In genomic region chr2:59083075-59083792, GRCh38 we compare ENCODE assay signal across 26 cellular contexts.
"Had no signal": no experiment of that assay in that cellular context is flagged by ENCODE, and none has a peak within 500 bp of the region (broad histone marks: within the 10 kb centered on the region; RNA-seq: fewer than 3 reads in every experiment).

No MANE protein-coding gene starts in this region.

- H3K36me3 Mint-ChIP-seq: activated naive CD4-positive, alpha-beta T cell treated with anti-CD3 and anti-CD28 coated beads, Interleukin-2, amount 10 ng/mL, durations not matched to agents 7 days and 5 days; natural killer cell; stimulated activated naive B cell treated with anti-CD40 and anti-IgM and Interleukin-4, amounts not matched to agents 10 μg/mL and 1 μg/mL and 100 μg/mL, for 72 hours; type B pancreatic cell had no signal

- H3K4me3 ChIP-seq: heart right ventricle, ovary, prostate gland, thoracic aorta, vagina had no signal

- H3K4me3 Mint-ChIP-seq: activated B cell treated with CpG ODN at 0.5 μM for 24 hours; activated CD4-positive, alpha-beta T cell treated with anti-CD3 and anti-CD28 coated beads for 36 hours; activated naive CD4-positive, alpha-beta T cell treated with anti-CD3 and anti-CD28 coated beads, Interleukin-2, amount 10 ng/mL, durations not matched to agents 7 days and 5 days; activated T-cell treated with anti-CD3 and anti-CD28 coated beads, Interleukin-2, amount 50 U/mL, for 72 hours; natural killer cell; stimulated activated naive B cell treated with anti-CD40 and anti-IgM and Interleukin-4, amounts not matched to agents 10 μg/mL and 1 μg/mL and 100 μg/mL, for 72 hours; type B pancreatic cell had no signal

- H3K27ac ChIP-seq: epithelial cell of prostate, heart right ventricle, neutrophil, ovary, prostate gland, thoracic aorta, vagina had no signal

- H3K4me1 ChIP-seq: prostate gland, vagina had no signal

- DNase-seq: activated B cell treated with CpG ODN at 0.5 μM for 24 hours; activated CD4-positive, alpha-beta T cell treated with anti-CD3 and anti-CD28 coated beads for 36 hours; activated CD4-positive, alpha-beta T cell treated with anti-CD3 and anti-CD28 coated beads, Interleukin-2, amount 50 U/mL, for 48 hours; activated effector memory CD4-positive, alpha-beta T cell treated with Interleukin-2 at 50 U/mL for 16 hours; activated naive CD4-positive, alpha-beta T cell treated with anti-CD3 and anti-CD28 coated beads, Interleukin-2, amount 10 ng/mL, durations not matched to agents 7 days and 5 days; activated T-cell treated with anti-CD3 and anti-CD28 coated beads, Interleukin-2, amount 50 U/mL, for 72 hours; amygdala; cerebellar nuclear complex; cortex of kidney; foreskin fibroblast; heart right ventricle; left ventricle myocardium superior; mammary epithelial cell; midbrain; natural killer cell; ovary; stimulated activated CD4-positive, alpha-beta T cell treated with anti-CD3 and anti-CD28 coated beads, Interleukin-2, amount 100 ng/mL, for 48 hours; stimulated activated CD8-positive, alpha-beta memory T cell treated with anti-CD3 and anti-CD28 coated beads, Interleukin-4, amount 100 ng/mL, for 48 hours; stimulated activated naive B cell treated with anti-CD40 and anti-IgM and Interleukin-4, amounts not matched to agents 10 μg/mL and 1 μg/mL and 100 μg/mL, for 72 hours; T1000 had no signal

- H3K4me1 Mint-ChIP-seq: activated B cell treated with CpG ODN at 0.5 μM for 24 hours; activated CD4-positive, alpha-beta T cell treated with anti-CD3 and anti-CD28 coated beads for 36 hours; activated naive CD4-positive, alpha-beta T cell treated with anti-CD3 and anti-CD28 coated beads, Interleukin-2, amount 10 ng/mL, durations not matched to agents 7 days and 5 days; natural killer cell had no signal

- H3K27ac Mint-ChIP-seq: activated B cell treated with CpG ODN at 0.5 μM for 24 hours; activated CD4-positive, alpha-beta T cell treated with anti-CD3 and anti-CD28 coated beads for 36 hours; activated naive CD4-positive, alpha-beta T cell treated with anti-CD3 and anti-CD28 coated beads, Interleukin-2, amount 10 ng/mL, durations not matched to agents 7 days and 5 days; activated T-cell treated with anti-CD3 and anti-CD28 coated beads, Interleukin-2, amount 50 U/mL, for 72 hours; natural killer cell; stimulated activated naive B cell treated with anti-CD40 and anti-IgM and Interleukin-4, amounts not matched to agents 10 μg/mL and 1 μg/mL and 100 μg/mL, for 72 hours; type B pancreatic cell had no signal

- H3K36me3 ChIP-seq: heart right ventricle, neutrophil, ovary, prostate gland, thoracic aorta, vagina had no signal

- H3K27me3 Mint-ChIP-seq: activated B cell treated with CpG ODN at 0.5 μM for 24 hours; activated CD4-positive, alpha-beta T cell treated with anti-CD3 and anti-CD28 coated beads for 36 hours; stimulated activated naive B cell treated with anti-CD40 and anti-IgM and Interleukin-4, amounts not matched to agents 10 μg/mL and 1 μg/mL and 100 μg/mL, for 72 hours had no signal

- ATAC-seq: activated CD4-positive, alpha-beta T cell treated with anti-CD3 and anti-CD28 coated beads for 36 hours; activated T-cell treated with anti-CD3 and anti-CD28 coated beads, Interleukin-2, amount 50 U/mL, for 72 hours; heart right ventricle; left ventricle myocardium superior; natural killer cell; stimulated activated naive B cell treated with anti-CD40 and anti-IgM and Interleukin-4, amounts not matched to agents 10 μg/mL and 1 μg/mL and 100 μg/mL, for 72 hours had no signal

- H3K9me3 Mint-ChIP-seq: activated B cell treated with CpG ODN at 0.5 μM for 24 hours; activated naive CD4-positive, alpha-beta T cell treated with anti-CD3 and anti-CD28 coated beads, Interleukin-2, amount 10 ng/mL, durations not matched to agents 7 days and 5 days; stimulated activated naive B cell treated with anti-CD40 and anti-IgM and Interleukin-4, amounts not matched to agents 10 μg/mL and 1 μg/mL and 100 μg/mL, for 72 hours; type B pancreatic cell had no signal

- H3K9me3 ChIP-seq: neutrophil, ovary, prostate gland, thoracic aorta, vagina had no signal

- H3K27me3 ChIP-seq: heart right ventricle, neutrophil, ovary, vagina had no signal
